ENCODE assay signal across 21 cellular contexts in genomic region chr22:39443416-39443815, GRCh38. TPM values are rescaled to one million over a fixed set of nuclear protein-coding genes. Genes with fewer than 3 reads are reported as not detected.
"Had no signal": no experiment of that assay in that cellular context is flagged by ENCODE, and none has a peak within 500 bp of the region (broad histone marks: within the 10 kb centered on the region; RNA-seq: fewer than 3 reads in every experiment).

No MANE protein-coding gene starts in this region.

- H3K27ac Mint-ChIP-seq: stimulated activated naive CD8-positive, alpha-beta T cell treated with anti-CD3 and anti-CD28 coated beads, Interleukin-15, amount 100 ng/mL, for 72 hours had no signal

- DNase-seq: effector CD4-positive, alpha-beta T cell; foreskin melanocyte; heart left ventricle; hippocampal formation; kidney glomerular epithelial cell; mesendoderm; naive B cell; psoas muscle; spleen; stimulated activated CD4-positive, alpha-beta T cell treated with anti-CD3 and anti-CD28 coated beads, Interleukin-15, amount 100 ng/mL, for 24 hours; stimulated activated CD4-positive, alpha-beta T cell treated with anti-CD3 and anti-CD28 coated beads, Interleukin-1b, Interleukin-23, amount 100 ng/mL, for 48 hours; stimulated activated CD4-positive, alpha-beta T cell treated with anti-CD3 and anti-CD28 coated beads, Interleukin-4, amount 100 ng/mL, for 24 hours; stimulated activated naive B cell treated with anti-CD40 and anti-IgM and Interleukin-4, amounts not matched to agents 10 μg/mL and 1 μg/mL and 100 μg/mL, for 72 hours; stimulated activated naive CD8-positive, alpha-beta T cell treated with anti-CD3 and anti-CD28 coated beads, Interleukin-15, amount 100 ng/mL, for 72 hours; testis; upper lobe of right lung had no signal

- H3K4me3 Mint-ChIP-seq: nephron; stimulated activated naive B cell treated with anti-CD40 and anti-IgM and Interleukin-4, amounts not matched to agents 10 μg/mL and 1 μg/mL and 100 μg/mL, for 72 hours; stimulated activated naive CD8-positive, alpha-beta T cell treated with anti-CD3 and anti-CD28 coated beads, Interleukin-15, amount 100 ng/mL, for 72 hours had no signal

- H3K27me3 Mint-ChIP-seq: naive B cell; stimulated activated naive B cell treated with anti-CD40 and anti-IgM and Interleukin-4, amounts not matched to agents 10 μg/mL and 1 μg/mL and 100 μg/mL, for 72 hours had no signal

- H3K27me3 ChIP-seq: spleen, testis, tibial nerve, vagina had no signal

- H3K27ac ChIP-seq: heart left ventricle, psoas muscle, spleen, testis, tibial nerve, upper lobe of right lung, vagina had no signal

- H3K36me3 ChIP-seq: heart left ventricle, spleen, tibial nerve, upper lobe of right lung, vagina had no signal

- H3K36me3 Mint-ChIP-seq: naive B cell; stimulated activated naive B cell treated with anti-CD40 and anti-IgM and Interleukin-4, amounts not matched to agents 10 μg/mL and 1 μg/mL and 100 μg/mL, for 72 hours had no signal

- H3K4me1 ChIP-seq: psoas muscle, upper lobe of right lung had no signal

- H3K4me3 ChIP-seq: heart left ventricle, psoas muscle, spleen, testis, tibial nerve, upper lobe of right lung, vagina had no signal

- H3K9me3 ChIP-seq: heart left ventricle, psoas muscle, spleen, testis, tibial nerve, upper lobe of right lung, vagina had no signal

- H3K9me3 Mint-ChIP-seq: naive B cell; nephron; stimulated activated naive B cell treated with anti-CD40 and anti-IgM and Interleukin-4, amounts not matched to agents 10 μg/mL and 1 μg/mL and 100 μg/mL, for 72 hours; stimulated activated naive CD8-positive, alpha-beta T cell treated with anti-CD3 and anti-CD28 coated beads, Interleukin-15, amount 100 ng/mL, for 72 hours had no signal

RNA-seq across cellular contexts. Expression of gene MGAT3, which starts 13.4 kb away (rescaled TPM):
- total RNA-seq: dermis microvascular lymphatic vessel endothelial cell, lung microvascular endothelial cell had no signal
